Comparison of ENCODE assay signal across 13 cellular contexts in the genomic region with DNA sequence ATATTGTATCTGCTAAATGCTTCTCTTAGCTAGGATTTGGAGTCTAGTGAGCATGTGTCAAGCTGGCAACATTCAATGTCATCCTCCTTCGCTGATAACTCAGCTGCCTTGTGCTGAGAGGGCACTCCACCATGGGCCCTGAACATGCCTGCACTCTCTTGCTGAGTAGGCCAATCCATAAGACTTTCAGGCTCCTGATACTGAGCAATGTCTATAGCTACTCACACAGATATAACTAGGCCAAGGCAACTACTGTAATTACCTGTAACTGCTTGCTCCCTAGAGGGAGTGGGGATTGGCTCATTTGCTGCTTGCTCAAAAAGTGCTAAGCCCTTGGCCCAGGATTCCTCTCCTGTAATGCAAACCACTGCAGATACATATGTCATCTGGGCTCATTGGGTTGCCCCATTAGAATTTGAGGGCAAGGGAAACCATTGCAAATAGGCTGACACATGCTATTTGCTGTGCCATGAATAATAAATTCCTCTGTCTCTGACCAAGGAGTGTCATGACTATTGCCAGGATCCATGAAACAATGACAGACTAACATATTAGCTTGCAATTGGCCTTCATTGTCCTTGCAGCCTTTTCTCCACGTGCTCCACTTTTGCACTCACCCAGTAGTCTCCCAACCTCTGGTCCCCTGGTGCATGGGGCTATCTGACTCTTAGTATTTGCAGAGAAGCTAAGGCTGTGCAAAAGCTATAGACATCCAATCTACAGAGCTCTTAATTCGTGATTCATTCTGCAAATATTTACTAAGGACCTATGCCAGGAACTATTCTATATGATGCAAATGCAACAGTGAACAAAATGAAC. TPM values are rescaled to one million over a fixed set of nuclear protein-coding genes. Genes with fewer than 3 reads are reported as not detected.
DNase-seq lines count a peak whose midpoint lies in the region; TF ChIP-seq lines count a peak whose summit lies in the region.
"Had no signal": no experiment of that assay in that cellular context is flagged by ENCODE, and none has a peak within 500 bp of the region (broad histone marks: within the 10 kb centered on the region; RNA-seq: fewer than 3 reads in every experiment).

No MANE protein-coding gene starts in this region.

- H3K4me3 ChIP-seq in sigmoid colon = no peak overlapping the region
- H3K4me3 ChIP-seq: right atrium auricular region had no signal

- intact Hi-C loops in sigmoid colon (cut with DNase I) = no loop called here

- WGBS in sigmoid colon, 2 donors = 28 to 79% methylated on average over 3 of the region's 3 CpGs

- peaks cover 0 to 6% (median 2%) of the 10 kb centered on the region in 4 donors for H3K4me1 ChIP-seq in sigmoid colon
- H3K4me1 ChIP-seq: right atrium auricular region had no signal

- no peaks in the 10 kb centered on the region for H3K36me3 ChIP-seq in sigmoid colon
- H3K36me3 ChIP-seq: right atrium auricular region had no signal

- no peak for TF ChIP-seq CTCF in sigmoid colon (IDR thresholded peaks at IDR 0.05)

- no peak for TF ChIP-seq EP300 in sigmoid colon (IDR thresholded peaks at IDR 0.05)

- no peaks in the 10 kb centered on the region for H3K9me3 ChIP-seq in sigmoid colon
- H3K9me3 ChIP-seq: right atrium auricular region had no signal

- H3K27ac ChIP-seq in sigmoid colon = no peak overlapping the region
- H3K27ac ChIP-seq: right atrium auricular region had no signal

- TF ChIP-seq POLR2A in sigmoid colon (IDR thresholded peaks at IDR 0.05) = no peak

- no peaks in the 10 kb centered on the region for H3K27me3 ChIP-seq in sigmoid colon
- H3K27me3 ChIP-seq: right atrium auricular region had no signal

- DNase-seq in AG08395 (ENCODE audit: low spot score) (peak; percentile 22), HT1080 (ENCODE audit: low read depth) (peak; percentile 66), SHP77 treated with DMSO at 0.1 percent for 48 hours (lab: John Stamatoyannopoulos, UW) (peak; percentile 20), fibroblast of peridontal ligament (ENCODE audit: extremely low read depth) (peak; percentile 28), ecto neural progenitor cell (ENCODE audit: low spot score) (no peak), sigmoid colon (no peak)
- DNase-seq in activated CD4-positive, alpha-beta T cell treated with anti-CD3 and anti-CD28 coated beads for 1 hour = no peak
- DNase-seq in effector CD8-positive, alpha-beta T cell (lab: John Stamatoyannopoulos, UW) = no peak
- DNase-seq: C1 segment of cervical spinal cord; effector memory CD8-positive, alpha-beta T cell; H9; NCI-H2171 had no signal

RNA-seq across cellular contexts. Expression of gene BMPR2, which starts 36.9 kb away (rescaled TPM):
- 3.8 and 5.5 TPM in 2 replicates for total RNA-seq in HT1080 (2014; rRNA removed; shearing (Covaris generic))
- polyA plus RNA-seq in HT1080 (2015; cell fraction: cytosol; rRNA removed) = 8.9 and 13.2 TPM in 2 replicates
- 9.7 and 11.1 TPM in 2 replicates for polyA plus RNA-seq in HT1080 (2015; cell fraction: nucleus; rRNA removed)
- 10 to 100 TPM; 49.9 to 74.9 (median 63.3) TPM for total RNA-seq in sigmoid colon
- 1 to 10 TPM; 2.5 to 9.1 (median 4.2) TPM for polyA plus RNA-seq in sigmoid colon

Comparison
In these comparisons a context has a peak if more than half of its experiments do, and no peak if none do; other contexts are left out.
1. DNase-seq: peak in AG08395 (single experiment), HT1080 (single experiment), SHP77 treated with DMSO at 0.1 percent for 48 hours (single experiment) and fibroblast of peridontal ligament (single experiment); none in activated CD4-positive, alpha-beta T cell treated with anti-CD3 and anti-CD28 coated beads for 1 hour (single experiment), effector CD8-positive, alpha-beta T cell (single experiment), ecto neural progenitor cell (single experiment) and sigmoid colon (single experiment).